Comparison of ENCODE assay signal across 15 cellular contexts in the genomic region with DNA sequence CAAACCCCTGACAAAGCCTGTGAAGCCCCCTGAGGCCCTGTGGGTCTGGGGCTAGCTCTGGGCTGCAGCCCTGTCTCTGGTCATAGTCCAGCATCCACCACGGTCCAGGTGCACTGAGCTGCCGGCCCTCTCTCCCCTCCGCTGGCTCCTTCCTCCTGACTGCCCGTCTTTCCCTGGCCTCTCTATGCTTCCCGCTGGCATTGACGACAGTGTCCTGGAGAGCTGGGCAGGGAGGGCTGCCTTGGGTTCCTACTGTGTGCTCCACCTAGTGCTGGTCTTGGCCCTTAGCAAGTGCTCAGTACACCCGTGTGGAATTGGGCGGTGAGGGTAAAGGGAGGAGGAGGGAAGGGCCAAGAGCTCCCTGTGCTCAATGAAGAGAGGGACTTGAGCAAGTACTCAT. TPM values are rescaled to one million over a fixed set of nuclear protein-coding genes. Genes with fewer than 3 reads are reported as not detected.
DNase-seq lines count a peak whose midpoint lies in the region; ATAC-seq, FAIRE-seq and TF ChIP-seq lines count a peak whose summit lies in the region.
"Had no signal": no experiment of that assay in that cellular context is flagged by ENCODE, and none has a peak within 500 bp of the region (broad histone marks: within the 10 kb centered on the region; RNA-seq: fewer than 3 reads in every experiment).

No MANE protein-coding gene starts in this region.

- H3K27me3 ChIP-seq in HCT116 (ENCODE audit: insufficient read depth, low read length) = no peaks in the 10 kb centered on the region
- no peaks in the 10 kb centered on the region for H3K27me3 ChIP-seq in astrocyte (ENCODE audit: insufficient read depth, low read length)
- H3K27me3 ChIP-seq in mesenchymal stem cell (ENCODE audit: control insufficient read depth in 1 of 2, insufficient read depth in 1 of 2, low read length in 2 of 2) = peaks cover 0 to 27% of the 10 kb centered on the region in 2 experiments
- no peaks in the 10 kb centered on the region for H3K27me3 ChIP-seq in ovary
- H3K27me3 ChIP-seq: BE2C had no signal

- ATAC-seq in HCT116 = peak; percentile 34
- ATAC-seq: left cardiac atrium; naive thymus-derived CD4-positive, alpha-beta T cell had no signal

- H3K27ac Mint-ChIP-seq in astrocyte (ENCODE audit: unreplicated experiment) = no peak overlapping the region
- H3K27ac Mint-ChIP-seq: brain; naive thymus-derived CD4-positive, alpha-beta T cell had no signal

- peak in 1 of 3 experiments; percentile 51; a peak in 2 of 6 replicates for TF ChIP-seq CTCF in HCT116 (IDR thresholded peaks at IDR 0.05 in 2 of 3, conservative IDR thresholded peaks at IDR 0.05 in 1 of 3; ENCODE audit: borderline replicate concordance in 1 of 3, insufficient read depth in 1 of 3, low read depth in 2 of 3, low read length in 2 of 3)
- no peak for TF ChIP-seq CTCF in astrocyte (IDR thresholded peaks at IDR 0.05; ENCODE audit: insufficient read depth, low read depth, low read length)
- TF ChIP-seq CTCF in ovary (IDR thresholded peaks at IDR 0.05) = no peak

- peak overlapping the region; percentile 81 for H4K91ac ChIP-seq in mesenchymal stem cell (ENCODE audit: low read length)

- H3K27ac ChIP-seq in HCT116 (ENCODE audit: low read depth, low read length) (peak overlapping the region; percentile 99), astrocyte (ENCODE audit: low read depth, low read length) (no peak overlapping the region), mesenchymal stem cell (ENCODE audit: low read length, poor library complexity, severe bottlenecking) (no peak overlapping the region), ovary (no peak overlapping the region)
- H3K27ac ChIP-seq: dorsolateral prefrontal cortex had no signal

- H3K4me3 Mint-ChIP-seq in astrocyte (ENCODE audit: unreplicated experiment) = no peak overlapping the region
- H3K4me3 Mint-ChIP-seq: brain; naive thymus-derived CD4-positive, alpha-beta T cell had no signal

- H3K9ac ChIP-seq in HCT116 (ENCODE audit: low read length) (peak overlapping the region; percentile 98), astrocyte (ENCODE audit: low read length) (no peak overlapping the region), mesenchymal stem cell (ENCODE audit: low read length) (no peak overlapping the region)

- 71% methylated on average over 8 of the region's 8 CpGs for WGBS in mesenchymal stem cell
- WGBS in ovary, 3 donors = 64 to 76% (median 73%) methylated on average over 8 of the region's 8 CpGs

- peak; percentile 3 for DNase-seq in ACHN
- DNase-seq in HCT116 (ENCODE audit: low read depth, low spot score) = peak; percentile 44
- DNase-seq in astrocyte (ENCODE audit: low read depth) = no peak
- no peak for DNase-seq in mesenchymal stem cell
- no peak for DNase-seq in ovary
- DNase-seq in GOT3 (lab: John Stamatoyannopoulos, UW) = no peak
- DNase-seq in NCI-H774 (lab: John Stamatoyannopoulos, UW) = no peak
- DNase-seq in putamen (ENCODE audit: low spot score) = no peak
- DNase-seq: hippocampal formation, NCI-H187 treated with DMSO at 0.1 percent for 48 hours had no signal

- H3K36me3 ChIP-seq in HCT116 (ENCODE audit: control insufficient read depth in 1 of 2, insufficient read depth in 2 of 2, low read length in 2 of 2) (peaks cover 0 to 10% of the 10 kb centered on the region in 2 experiments; a peak in 1 of 4 replicates), astrocyte (ENCODE audit: insufficient read depth, low read length) (no peaks in the 10 kb centered on the region), mesenchymal stem cell (ENCODE audit: control insufficient read depth in 1 of 2, insufficient read depth in 2 of 2, low read depth in 1 of 2, low read length in 2 of 2) (no peaks in the 10 kb centered on the region), ovary (no peaks in the 10 kb centered on the region)
- H3K36me3 ChIP-seq: BE2C had no signal

- H4K8ac ChIP-seq in mesenchymal stem cell (ENCODE audit: low read length) = no peak overlapping the region

- no peak overlapping the region for H3K23ac ChIP-seq in mesenchymal stem cell (ENCODE audit: low read length in 2 of 2)

- in situ Hi-C loops in ACHN (cut with HindIII; ENCODE audit: low pct_ligation_motif_present, low pct_unique_long_range_greater_than_20kb, low sequenced_read_pairs) = no loop called here

- peaks cover 4% of the 10 kb centered on the region for H3K4me1 Mint-ChIP-seq in astrocyte (ENCODE audit: low read depth, unreplicated experiment)

- H3K27me3 Mint-ChIP-seq in astrocyte (ENCODE audit: low read depth, unreplicated experiment) = peaks cover 45% of the 10 kb centered on the region
- H3K27me3 Mint-ChIP-seq: naive thymus-derived CD4-positive, alpha-beta T cell had no signal

- peaks cover 10% of the 10 kb centered on the region for H3K9me3 Mint-ChIP-seq in astrocyte (ENCODE audit: unreplicated experiment)

- no peak for TF ChIP-seq EP300 in ovary (IDR thresholded peaks at IDR 0.05)

- H3K9me3 ChIP-seq in HCT116 (ENCODE audit: control insufficient read depth in 1 of 2, insufficient read depth in 1 of 2, low read depth in 1 of 2, low read length in 2 of 2) (no peaks in the 10 kb centered on the region), astrocyte (ENCODE audit: insufficient read depth, low read depth, low read length) (no peaks in the 10 kb centered on the region), mesenchymal stem cell (ENCODE audit: control insufficient read depth, low read length) (no peaks in the 10 kb centered on the region), ovary (peaks cover 0 to 4% of the 10 kb centered on the region in 2 donors)
- H3K9me3 ChIP-seq: BE2C had no signal

- H3K36me3 Mint-ChIP-seq in astrocyte (ENCODE audit: low read depth, unreplicated experiment) = peaks cover 3% of the 10 kb centered on the region
- H3K36me3 Mint-ChIP-seq: brain had no signal

- peaks cover 32 to 48% of the 10 kb centered on the region in 2 experiments for H3K4me1 ChIP-seq in HCT116 (ENCODE audit: control insufficient read depth in 1 of 2, insufficient read depth in 2 of 2, low read length in 2 of 2)
- peaks cover 15% of the 10 kb centered on the region for H3K4me1 ChIP-seq in astrocyte (ENCODE audit: insufficient read depth, low read length)
- peaks cover 14% of the 10 kb centered on the region for H3K4me1 ChIP-seq in mesenchymal stem cell (ENCODE audit: control insufficient read depth, insufficient read depth, low read depth, low read length)
- no peaks in the 10 kb centered on the region for H3K4me1 ChIP-seq in ovary (ENCODE audit: insufficient read depth)

- BruUV-seq in HCT116 (replicated peaks; lab: Mats Ljungman, UMichigan) = no TSS peak

- intact Hi-C loops in HCT116 (cut with micrococcal nuclease) (loop anchor here (5.0 to 10.0 kb wide), 2 partner anchors 156 to 382 kb away; partner anchors contain the start of gene LTO1), ovary (cut with DNase I) (no loop called here)

- no peak overlapping the region for H2AK5ac ChIP-seq in mesenchymal stem cell (ENCODE audit: low read length, severe bottlenecking)

- H2BK12ac ChIP-seq in mesenchymal stem cell (ENCODE audit: low read length in 2 of 2) = peak overlapping the region; percentile 43 to 77

- H4K20me1 ChIP-seq in HCT116 (ENCODE audit: insufficient read depth) = no peaks in the 10 kb centered on the region
- no peaks in the 10 kb centered on the region for H4K20me1 ChIP-seq in astrocyte (ENCODE audit: insufficient read depth, low read length)

- POLR2A ChIA-PET in HCT116 (lab: Charles Lee) = interaction anchor here (0.9 to 3.1 kb wide), 7 partner anchors 9 to 363 kb away, joined by 3 to 16 read pairs (median 4); no protein-coding TSS in a partner anchor

- peak overlapping the region in 1 of 2 experiments; percentile 49 for H3K18ac ChIP-seq in mesenchymal stem cell (ENCODE audit: low read depth in 1 of 2, low read length in 2 of 2)

- no peak overlapping the region for H3K14ac ChIP-seq in mesenchymal stem cell (ENCODE audit: low read length in 2 of 2)

- no peaks in the 10 kb centered on the region for H3K9me2 ChIP-seq in HCT116 (ENCODE audit: insufficient read depth)

- H2AFZ ChIP-seq in HCT116 (ENCODE audit: low read depth, low read length, poor library complexity, severe bottlenecking) (no peak overlapping the region), astrocyte (ENCODE audit: low read depth, low read length) (peak overlapping the region; percentile 35), mesenchymal stem cell (ENCODE audit: low read depth, low read length) (no peak overlapping the region)

- CTCF ChIA-PET in HCT116 (lab: Charles Lee) = interaction anchor here (0.8 to 2.4 kb wide), 12 partner anchors 10 to 391 kb away, joined by 3 to 22 read pairs (median 4); partner anchors contain the start of gene LTO1

- H3K4ac ChIP-seq in mesenchymal stem cell (ENCODE audit: low read depth in 1 of 2, low read length in 2 of 2) = peak overlapping the region in 1 of 2 experiments; percentile 69

- H3K4me3 ChIP-seq in HCT116 (replicated peaks in 1 of 2; ENCODE audit: low read depth in 1 of 2, low read length in 2 of 2) = peak overlapping the region in 1 of 2 experiments; percentile 97; a peak in 1 of 4 replicates
- no peak overlapping the region for H3K4me3 ChIP-seq in astrocyte (ENCODE audit: insufficient read depth, low read depth, low read length)
- no peak overlapping the region for H3K4me3 ChIP-seq in mesenchymal stem cell (ENCODE audit: insufficient read depth in 1 of 2, low read depth in 1 of 2, low read length in 2 of 2)
- H3K4me3 ChIP-seq in ovary = no peak overlapping the region
- H3K4me3 ChIP-seq: dorsolateral prefrontal cortex had no signal

- TF ChIP-seq POLR2A in HCT116 (IDR thresholded peaks at IDR 0.05; ENCODE audit: borderline replicate concordance, extremely low read depth, insufficient read depth, insufficient read length) (no peak), ovary (IDR thresholded peaks at IDR 0.05) (no peak)

- RAD21 ChIA-PET in HCT116 (lab: Charles Lee; ENCODE audit: low non-redundant PET in 1 of 2, low total read pairs in 2 of 2, uncharacterized antibody in 2 of 2, unreplicated experiment in 2 of 2) = interaction anchor here (0.9 to 2.2 kb wide), 7 partner anchors 162 to 387 kb away, joined by 3 to 9 read pairs (median 7); no protein-coding TSS in a partner anchor

- H2BK120ac ChIP-seq in mesenchymal stem cell (ENCODE audit: low read depth, low read length) = peak overlapping the region; percentile 21

- H3K79me1 ChIP-seq in mesenchymal stem cell (replicated peaks; ENCODE audit: low read length, poor library complexity, severe bottlenecking) = no peaks in the 10 kb centered on the region

- peak overlapping the region; percentile 95 for H3K4me2 ChIP-seq in HCT116 (ENCODE audit: low read length)
- H3K4me2 ChIP-seq in astrocyte (ENCODE audit: low read length) = no peak overlapping the region
- H3K4me2 ChIP-seq in mesenchymal stem cell (ENCODE audit: low read length, poor library complexity, severe bottlenecking) = no peak overlapping the region

- H3K79me2 ChIP-seq in HCT116 (ENCODE audit: insufficient read depth, low read length) (peaks cover 38% of the 10 kb centered on the region), astrocyte (ENCODE audit: insufficient read depth, low read length) (no peaks in the 10 kb centered on the region)

- H2BK15ac ChIP-seq in mesenchymal stem cell (ENCODE audit: low read depth, poor library complexity, severe bottlenecking) = peak overlapping the region; percentile 64

- no peak for TF ChIP-seq RAD21 in HCT116 (IDR thresholded peaks at IDR 0.05; ENCODE audit: low read depth)

- no peak for FAIRE-seq in astrocyte (lab: Jason Lieb, UNC)

- no peak overlapping the region for H2BK5ac ChIP-seq in mesenchymal stem cell (ENCODE audit: low read depth, low read length, poor library complexity, severe bottlenecking)

RNA-seq across cellular contexts. Expression of gene MYEOV, which starts 0.9 kb away (rescaled TPM):
- total RNA-seq in HCT116 (2021; ENCODE audit: unreplicated experiment) (135 TPM), astrocyte (not detected in 2 replicates), ovary (under 1 TPM in 5 of 7 donors, not detected in 2; 0.12 to 0.79 (median 0.66) TPM)
- 123 and 126 TPM in 2 replicates for polyA plus RNA-seq in HCT116 (2012)
- polyA plus RNA-seq in mesenchymal stem cell (2013, experiment 1 of 2) = 2.5 TPM
- 4.8 TPM for polyA plus RNA-seq in mesenchymal stem cell (2013, experiment 2 of 2)
- polyA plus RNA-seq in ovary = under 1 TPM in 1 of 2 donors, not detected in 1; 0.21 TPM
- polyA plus RNA-seq: naive thymus-derived CD4-positive, alpha-beta T cell had no signal

Comparison
In these comparisons a context has a peak if more than half of its experiments do, and no peak if none do; other contexts are left out.
1. DNase-seq: peak in ACHN (single experiment) and HCT116 (single experiment); none in astrocyte (single experiment), mesenchymal stem cell (single experiment), ovary (0 of 5), GOT3 (single experiment), NCI-H774 (single experiment) and putamen (single experiment).
2. RNA of gene MYEOV, which starts 0.9 kb away (total RNA-seq): 135 TPM in HCT116 (single experiment); 0.12 to 0.79 TPM in ovary and not detected in astrocyte; every median in the first group is over 10 times any median in the second.